Comparison of ENCODE assay signal across 19 cellular contexts in the genomic region with DNA sequence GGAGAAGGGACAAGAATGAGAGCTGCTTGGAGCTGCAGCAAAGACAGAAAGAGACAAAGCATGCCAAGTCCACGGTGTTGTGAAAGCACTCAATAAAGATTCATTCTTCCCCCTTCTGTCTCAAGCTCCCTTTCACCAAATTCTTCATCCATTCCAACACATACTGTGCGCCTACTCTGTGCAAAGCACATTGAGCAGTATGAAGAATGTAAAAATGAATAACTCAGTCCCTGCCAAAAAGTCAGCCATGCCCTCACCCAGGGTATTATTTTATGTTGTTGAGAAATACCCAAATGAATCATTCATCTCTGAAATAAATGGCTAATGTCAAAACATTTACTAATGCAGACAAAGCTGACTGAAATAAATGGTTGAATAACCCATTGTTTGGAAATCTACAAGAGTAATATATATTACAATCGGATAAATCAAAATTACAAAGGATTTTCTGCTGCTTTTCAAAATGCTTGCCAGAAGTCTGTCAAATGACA.
A peak's percentile ranks its signal among the peaks of the same experiment; 100 is the strongest.
DNase-seq lines count a peak whose midpoint lies in the region; ATAC-seq and TF ChIP-seq lines count a peak whose summit lies in the region.
"Had no signal": no experiment of that assay in that cellular context is flagged by ENCODE, and none has a peak within 500 bp of the region (broad histone marks: within the 10 kb centered on the region; RNA-seq: fewer than 3 reads in every experiment).

No MANE protein-coding gene starts in this region.

- no peak overlapping the region for H3K4me3 ChIP-seq in ascending aorta
- peak overlapping the region; percentile 24 for H3K4me3 ChIP-seq in thoracic aorta
- H3K4me3 ChIP-seq: BLaER1, coronary artery, sigmoid colon had no signal

- TF ChIP-seq CTCF in ascending aorta (IDR thresholded peaks at IDR 0.05) (no peak), thoracic aorta (IDR thresholded peaks at IDR 0.05) (no peak)

- H3K27me3 ChIP-seq in ascending aorta, result no peaks in the 10 kb centered on the region
- no peaks in the 10 kb centered on the region for H3K27me3 ChIP-seq in thoracic aorta (replicated peaks; ENCODE audit: insufficient read depth)
- H3K27me3 ChIP-seq: BLaER1 had no signal

- H3K4me1 ChIP-seq in ascending aorta (peaks cover 0 to 7% of the 10 kb centered on the region in 2 donors), thoracic aorta (ENCODE audit: control insufficient read depth in 1 of 2, low read depth in 2 of 2) (peaks cover 16 to 36% of the 10 kb centered on the region in 2 donors)
- H3K4me1 ChIP-seq: BLaER1, sigmoid colon had no signal

- peak; percentile 12 for DNase-seq in M059J (ENCODE audit: low read depth)
- no peak for DNase-seq in ascending aorta (ENCODE audit: low spot score in 2 of 2)
- DNase-seq in fibroblast of the conjunctiva (ENCODE audit: low read depth), result peak; percentile 84
- no peak for DNase-seq in thoracic aorta (ENCODE audit: low spot score)
- DNase-seq in GOT3 (lab: John Stamatoyannopoulos, UW), result no peak
- no peak for DNase-seq in NCI-H524 treated with DMSO at 0.1 percent for 48 hours (lab: John Stamatoyannopoulos, UW)
- DNase-seq: activated B cell treated with CpG ODN at 0.5 μM for 24 hours; amniotic stem cell; H7; left cardiac atrium; NCI-H187; NCI-H82; nucleus accumbens; sigmoid colon; stimulated activated CD4-positive, alpha-beta T cell treated with anti-CD3 and anti-CD28 coated beads, Interleukin-2, amount 100 ng/mL, for 48 hours; T-cell had no signal

- intact Hi-C loops in ascending aorta (cut with DNase I), result no loop called here

- H3K9me3 ChIP-seq in ascending aorta (no peaks in the 10 kb centered on the region), thoracic aorta (no peaks in the 10 kb centered on the region)
- H3K9me3 ChIP-seq: BLaER1, sigmoid colon had no signal

- H3K36me3 ChIP-seq in ascending aorta, result no peaks in the 10 kb centered on the region
- H3K36me3 ChIP-seq in thoracic aorta, result no peaks in the 10 kb centered on the region
- H3K36me3 ChIP-seq: BLaER1, sigmoid colon had no signal

- H3K27ac ChIP-seq in ascending aorta (peak overlapping the region; percentile 51 to 71), thoracic aorta (peak overlapping the region; percentile 77 to 84)
- H3K27ac ChIP-seq: BLaER1, coronary artery, sigmoid colon had no signal

- ATAC-seq in thoracic aorta (ENCODE audit: insufficient number of reproducible peaks, low FRiP score, low read depth) (peak; percentile 53), GM18870 (IDR thresholded peaks at IDR 0.05; ENCODE audit: unreplicated experiment) (no peak)
- ATAC-seq: T-cell had no signal

Comparison
In these comparisons a context has a peak if more than half of its experiments do, and no peak if none do; other contexts are left out.
1. DNase-seq: peak in M059J (single experiment) and fibroblast of the conjunctiva (single experiment); none in ascending aorta (0 of 2), thoracic aorta (single experiment), GOT3 (single experiment) and NCI-H524 treated with DMSO at 0.1 percent for 48 hours (single experiment).